Comparison of ENCODE assay signal across 1 cellular context in the genomic region with DNA sequence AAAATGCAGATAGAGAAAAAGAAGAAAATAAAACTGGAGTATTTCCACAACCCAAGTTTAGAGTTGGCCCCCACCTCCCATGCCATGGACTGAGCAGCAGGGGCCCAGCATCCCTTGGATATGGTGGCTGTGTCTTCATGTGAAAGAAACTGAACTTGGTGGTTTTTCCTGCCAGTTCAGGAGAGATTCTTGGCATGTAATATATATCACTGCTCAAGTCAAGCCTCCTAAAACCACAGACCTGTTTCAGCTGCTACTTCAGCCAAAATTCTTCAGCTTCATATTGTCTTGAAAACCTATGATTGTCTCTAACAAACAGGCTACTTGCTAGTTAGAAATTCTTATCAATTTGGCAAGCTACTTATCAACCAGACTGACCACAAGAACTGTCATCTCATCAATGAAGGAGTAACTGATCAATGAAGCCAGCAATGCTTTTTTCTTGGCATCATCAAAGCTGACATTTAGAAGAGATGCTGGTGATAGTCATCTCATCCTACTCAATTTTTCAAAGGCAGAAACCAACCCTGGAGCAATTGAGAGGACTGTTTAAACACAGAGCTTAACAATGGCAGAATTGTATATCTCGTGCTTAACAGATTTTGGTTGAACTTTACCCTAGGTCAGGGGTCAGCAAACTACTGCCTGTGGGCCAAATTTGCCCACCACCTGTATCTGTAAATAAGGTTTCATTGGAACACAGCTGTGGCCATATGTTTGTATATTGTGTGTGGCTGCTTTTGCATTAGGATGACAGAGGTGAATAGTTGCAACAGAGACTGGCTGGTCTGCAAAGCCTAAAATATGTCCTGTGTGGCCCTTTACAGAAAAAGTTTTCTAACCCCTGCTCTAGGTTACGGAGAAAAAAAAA.
A peak's percentile ranks its signal among the peaks of the same experiment; 100 is the strongest.
TF ChIP-seq lines count a peak whose summit lies in the region.

No MANE protein-coding gene starts in this region.

TF ChIP-seq in HepG2, 621 proteins besides CTCF, POLR2A, EP300 and RAD21 (continued from another document and continues in another):
- TF ChIP-seq ZBTB46 (CRISPR knock-in tag; IDR thresholded peaks at IDR 0.05; ENCODE audit: borderline replicate concordance) (no peak), POGZ (CRISPR knock-in tag; IDR thresholded peaks at IDR 0.05) (peak; percentile 77), ZNF512 (CRISPR knock-in tag; IDR thresholded peaks at IDR 0.05) (no peak), NCOA2 (CRISPR knock-in tag; IDR thresholded peaks at IDR 0.05) (peak; percentile 98), PHF20 (CRISPR knock-in tag; IDR thresholded peaks at IDR 0.05) (no peak), PAWR (CRISPR knock-in tag; IDR thresholded peaks at IDR 0.05; ENCODE audit: borderline replicate concordance) (no peak), ZNF552 (CRISPR knock-in tag; IDR thresholded peaks at IDR 0.05; ENCODE audit: borderline replicate concordance) (no peak), ZNF33A (CRISPR knock-in tag; IDR thresholded peaks at IDR 0.05; ENCODE audit: borderline replicate concordance) (no peak), ZNF383 (CRISPR knock-in tag; IDR thresholded peaks at IDR 0.05; ENCODE audit: borderline replicate concordance) (peak; percentile 45; the same call in 1 of the 2 replicates), KDM6A (CRISPR knock-in tag; IDR thresholded peaks at IDR 0.05; ENCODE audit: low read depth) (peak; percentile 94), ZMYM3 (CRISPR knock-in tag; IDR thresholded peaks at IDR 0.05) (peak; percentile 59; the same call in 1 of the 2 replicates), HNF4G (IDR thresholded peaks at IDR 0.05; ENCODE audit: borderline replicate concordance, low read depth, low read length) (peak; percentile 99), HNF4G (CRISPR knock-in tag; IDR thresholded peaks at IDR 0.05; ENCODE audit: borderline replicate concordance, low read depth) (peak; percentile 95), MAZ (IDR thresholded peaks at IDR 0.05; ENCODE audit: borderline replicate concordance, low read depth, low read length) (0 out of 2 replicates have a peak, but pooled peaks have one; percentile 28), MAZ (CRISPR knock-in tag; IDR thresholded peaks at IDR 0.05; ENCODE audit: low read depth) (no peak; the same call in 1 of the 2 replicates), NFE2L1 (CRISPR knock-in tag; IDR thresholded peaks at IDR 0.05; ENCODE audit: borderline replicate concordance) (no peak), MTA1 (CRISPR knock-in tag; IDR thresholded peaks at IDR 0.05; ENCODE audit: borderline replicate concordance) (no peak; the same call in 1 of the 2 replicates), NR2F2 (IDR thresholded peaks at IDR 0.05; ENCODE audit: borderline replicate concordance, low read depth) (peak; percentile 99), ZBTB33 (CRISPR knock-in tag; IDR thresholded peaks at IDR 0.05) (peak; percentile 60), ESRRA (CRISPR knock-in tag; IDR thresholded peaks at IDR 0.05; ENCODE audit: low read depth) (no peak; the same call in 1 of the 2 replicates), ZFX (CRISPR knock-in tag; IDR thresholded peaks at IDR 0.05; ENCODE audit: low read depth) (peak; percentile 54), SIN3B (IDR thresholded peaks at IDR 0.05; ENCODE audit: low read length) (no peak), THYN1 (CRISPR knock-in tag; IDR thresholded peaks at IDR 0.05; ENCODE audit: borderline replicate concordance, low read depth) (no peak), FOSL2 (CRISPR knock-in tag; IDR thresholded peaks at IDR 0.05) (peak; percentile 83), ZNF644 (CRISPR knock-in tag; IDR thresholded peaks at IDR 0.05; ENCODE audit: low read depth) (peak; percentile 77; the same call in 1 of the 2 replicates), KIAA2018 (CRISPR knock-in tag; IDR thresholded peaks at IDR 0.05; ENCODE audit: borderline replicate concordance) (no peak), ZNF777 (CRISPR knock-in tag; IDR thresholded peaks at IDR 0.05) (no peak), GTF2F1 (IDR thresholded peaks at IDR 0.05; ENCODE audit: low read length) (no peak), ZBTB14 (CRISPR knock-in tag; IDR thresholded peaks at IDR 0.05) (peak; percentile 37; the same call in 1 of the 2 replicates), CEBPB (IDR thresholded peaks at IDR 0.05; ENCODE audit: borderline replicate concordance, low read depth, low read length) (peak; percentile 91), KLF12 (CRISPR knock-in tag; IDR thresholded peaks at IDR 0.05; ENCODE audit: borderline replicate concordance) (no peak; the same call in 1 of the 2 replicates), MAFF (IDR thresholded peaks at IDR 0.05; ENCODE audit: low read depth, low read length) (peak; percentile 62), NCOA5 (CRISPR knock-in tag; IDR thresholded peaks at IDR 0.05) (no peak), ZFP62 (CRISPR knock-in tag; IDR thresholded peaks at IDR 0.05) (no peak), TOPORS (CRISPR knock-in tag; IDR thresholded peaks at IDR 0.05) (peak; percentile 66; the same call in 1 of the 2 replicates), DNMT3B (CRISPR knock-in tag; conservative IDR thresholded peaks at IDR 0.05) (no peak), ZMYM4 (CRISPR knock-in tag; IDR thresholded peaks at IDR 0.05) (peak; percentile 92)
- TF ChIP-seq, protein P1, sequence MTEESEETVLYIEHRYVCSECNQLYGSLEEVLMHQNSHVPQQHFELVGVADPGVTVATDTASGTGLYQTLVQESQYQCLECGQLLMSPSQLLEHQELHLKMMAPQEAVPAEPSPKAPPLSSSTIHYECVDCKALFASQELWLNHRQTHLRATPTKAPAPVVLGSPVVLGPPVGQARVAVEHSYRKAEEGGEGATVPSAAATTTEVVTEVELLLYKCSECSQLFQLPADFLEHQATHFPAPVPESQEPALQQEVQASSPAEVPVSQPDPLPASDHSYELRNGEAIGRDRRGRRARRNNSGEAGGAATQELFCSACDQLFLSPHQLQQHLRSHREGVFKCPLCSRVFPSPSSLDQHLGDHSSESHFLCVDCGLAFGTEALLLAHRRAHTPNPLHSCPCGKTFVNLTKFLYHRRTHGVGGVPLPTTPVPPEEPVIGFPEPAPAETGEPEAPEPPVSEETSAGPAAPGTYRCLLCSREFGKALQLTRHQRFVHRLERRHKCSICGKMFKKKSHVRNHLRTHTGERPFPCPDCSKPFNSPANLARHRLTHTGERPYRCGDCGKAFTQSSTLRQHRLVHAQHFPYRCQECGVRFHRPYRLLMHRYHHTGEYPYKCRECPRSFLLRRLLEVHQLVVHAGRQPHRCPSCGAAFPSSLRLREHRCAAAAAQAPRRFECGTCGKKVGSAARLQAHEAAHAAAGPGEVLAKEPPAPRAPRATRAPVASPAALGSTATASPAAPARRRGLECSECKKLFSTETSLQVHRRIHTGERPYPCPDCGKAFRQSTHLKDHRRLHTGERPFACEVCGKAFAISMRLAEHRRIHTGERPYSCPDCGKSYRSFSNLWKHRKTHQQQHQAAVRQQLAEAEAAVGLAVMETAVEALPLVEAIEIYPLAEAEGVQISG (CRISPR knock-in tag; IDR thresholded peaks at IDR 0.05), result peak; percentile 82
